Comparison of ENCODE assay signal across 26 cellular contexts in genomic region chr17:81234506-81234855, GRCh38.
"Had no signal": no experiment of that assay in that cellular context is flagged by ENCODE, and none has a peak within 500 bp of the region (broad histone marks: within the 10 kb centered on the region; RNA-seq: fewer than 3 reads in every experiment).

No MANE protein-coding gene starts in this region.

- H3K9me3 Mint-ChIP-seq: activated naive CD8-positive, alpha-beta T cell treated with anti-CD3 and anti-CD28 coated beads, Interleukin-2, amount 50 U/mL, for 24 hours; stimulated activated naive CD8-positive, alpha-beta T cell treated with anti-CD3 and anti-CD28 coated beads, Interleukin-15, Interleukin-2, amounts not matched to agents 100 ng/mL and 50 ng/mL, for 24 hours had no signal

- H3K9me3 ChIP-seq: breast epithelium, colonic mucosa, left ventricle myocardium inferior, right atrium auricular region, spleen, thoracic aorta, upper lobe of left lung, vagina had no signal

- H3K27me3 Mint-ChIP-seq: activated CD4-positive, alpha-beta T cell treated with anti-CD3 and anti-CD28 coated beads for 36 hours; activated naive CD8-positive, alpha-beta T cell treated with anti-CD3 and anti-CD28 coated beads, Interleukin-2, amount 50 U/mL, for 24 hours; stimulated activated naive CD8-positive, alpha-beta T cell treated with anti-CD3 and anti-CD28 coated beads, Interleukin-15, Interleukin-2, amounts not matched to agents 100 ng/mL and 50 ng/mL, for 24 hours had no signal

- DNase-seq: activated CD4-positive, alpha-beta T cell treated with anti-CD3 and anti-CD28 coated beads for 36 hours; activated CD4-positive, CD25-positive, alpha-beta regulatory T cell; activated CD8-positive, alpha-beta T cell treated with anti-CD3 and anti-CD28 coated beads, Interleukin-2, amount 10 ng/mL, durations not matched to agents 7 days and 5 days; activated effector memory CD4-positive, alpha-beta T cell treated with anti-CD3 and anti-CD28 coated beads, Interleukin-2, amount 50 U/mL, for 16 hours; activated naive CD4-positive, alpha-beta T cell treated with anti-CD3 and anti-CD28 coated beads, Interleukin-2, amount 50 U/mL, for 16 hours; activated naive CD8-positive, alpha-beta T cell treated with anti-CD3 and anti-CD28 coated beads, Interleukin-2, amount 50 U/mL, for 24 hours; activated T-cell treated with anti-CD3 and anti-CD28 coated beads for 4 hours; amygdala; cerebellar nuclear complex; colonic mucosa; effector CD8-positive, alpha-beta T cell; foreskin fibroblast; head of caudate nucleus; left ventricle myocardium inferior; mesendoderm; occipital lobe; spleen; T-helper 1 cell had no signal

- H3K4me3 Mint-ChIP-seq: activated CD4-positive, alpha-beta T cell treated with anti-CD3 and anti-CD28 coated beads for 36 hours; activated CD8-positive, alpha-beta T cell treated with anti-CD3 and anti-CD28 coated beads, Interleukin-2, amount 10 ng/mL, durations not matched to agents 7 days and 5 days; activated naive CD8-positive, alpha-beta T cell treated with anti-CD3 and anti-CD28 coated beads, Interleukin-2, amount 50 U/mL, for 24 hours; stimulated activated naive CD8-positive, alpha-beta T cell treated with anti-CD3 and anti-CD28 coated beads, Interleukin-15, Interleukin-2, amounts not matched to agents 100 ng/mL and 50 ng/mL, for 24 hours had no signal

- H3K9ac ChIP-seq: parathyroid adenoma had no signal

- H3K27me3 ChIP-seq: breast epithelium, colonic mucosa, right atrium auricular region, spleen, upper lobe of left lung, vagina had no signal

- H3K36me3 ChIP-seq: breast epithelium, colonic mucosa had no signal

- H2AFZ ChIP-seq: parathyroid adenoma had no signal

- ATAC-seq: activated CD4-positive, alpha-beta T cell treated with anti-CD3 and anti-CD28 coated beads for 36 hours; activated CD8-positive, alpha-beta T cell treated with anti-CD3 and anti-CD28 coated beads, Interleukin-2, amount 10 ng/mL, durations not matched to agents 7 days and 5 days; activated naive CD8-positive, alpha-beta T cell treated with anti-CD3 and anti-CD28 coated beads, Interleukin-2, amount 50 U/mL, for 24 hours had no signal

- H3K27ac Mint-ChIP-seq: activated CD4-positive, alpha-beta T cell treated with anti-CD3 and anti-CD28 coated beads for 36 hours; activated CD8-positive, alpha-beta T cell treated with anti-CD3 and anti-CD28 coated beads, Interleukin-2, amount 10 ng/mL, durations not matched to agents 7 days and 5 days; activated naive CD8-positive, alpha-beta T cell treated with anti-CD3 and anti-CD28 coated beads, Interleukin-2, amount 50 U/mL, for 24 hours; stimulated activated naive CD8-positive, alpha-beta T cell treated with anti-CD3 and anti-CD28 coated beads, Interleukin-15, Interleukin-2, amounts not matched to agents 100 ng/mL and 50 ng/mL, for 24 hours had no signal

- H3K4me3 ChIP-seq: breast epithelium, colonic mucosa, left ventricle myocardium inferior, lung, right atrium auricular region, spleen, thoracic aorta, upper lobe of left lung, vagina had no signal

- H3K27ac ChIP-seq: breast epithelium, colonic mucosa, left ventricle myocardium inferior, parathyroid adenoma, right atrium auricular region, spleen, thoracic aorta, upper lobe of left lung, vagina had no signal
